In the genomic region with DNA sequence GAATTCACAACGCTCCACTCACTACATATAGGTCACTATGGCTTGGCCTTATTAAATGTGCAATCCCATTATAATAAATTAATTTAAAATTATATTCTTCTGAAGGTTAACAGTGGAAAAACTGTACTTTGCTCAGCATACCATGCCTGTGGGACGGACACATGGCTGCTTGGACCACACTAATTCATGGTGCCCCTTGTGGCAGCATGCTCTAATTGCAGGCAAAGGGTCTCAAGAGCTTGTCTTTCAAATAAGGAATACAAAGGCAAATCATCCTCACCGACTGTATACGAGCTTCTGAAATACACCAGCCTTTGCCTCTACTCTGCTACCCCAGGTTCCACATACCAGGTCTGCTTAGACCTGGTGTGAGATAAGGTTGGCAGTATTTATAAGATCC, we compare ENCODE assay signal across 11 cellular contexts. TPM values are rescaled to one million over a fixed set of nuclear protein-coding genes. Genes with fewer than 3 reads are reported as not detected.
DNase-seq lines count a peak whose midpoint lies in the region; ATAC-seq and TF ChIP-seq lines count a peak whose summit lies in the region.
"Had no signal": no experiment of that assay in that cellular context is flagged by ENCODE, and none has a peak within 500 bp of the region (broad histone marks: within the 10 kb centered on the region; RNA-seq: fewer than 3 reads in every experiment).

No MANE protein-coding gene starts in this region.

- peak; percentile 67 for TF ChIP-seq CTCF in HFFc6 (IDR thresholded peaks at IDR 0.05)

- peaks cover 11% of the 10 kb centered on the region for H3K9me3 Mint-ChIP-seq in HFFc6

- DNase-seq in COLO668 (lab: John Stamatoyannopoulos, UW; ENCODE audit: unreplicated experiment) (peak; percentile 9), HFFc6 (no peak), SK-MEL-5 (ENCODE audit: low read depth, low spot score) (peak; percentile 11), iPS-NIHi7 (ENCODE audit: extremely low spot score) (peak; percentile 50), NCI-H1417 (lab: John Stamatoyannopoulos, UW) (no peak), hepatic stellate cell (ENCODE audit: low spot score) (no peak)
- DNase-seq: GOT3, right cardiac atrium had no signal

- ATAC-seq in HG03097 (IDR thresholded peaks at IDR 0.05; ENCODE audit: low FRiP score, unreplicated experiment) = no peak
- ATAC-seq in HG03175 (IDR thresholded peaks at IDR 0.05; ENCODE audit: unreplicated experiment) = no peak
- ATAC-seq: activated T-helper 17 cell treated with anti-CD3 and anti-CD28 coated beads, Interleukin-2, amount 50 U/mL, for 72 hours; right cardiac atrium had no signal

- in situ Hi-C loops in SK-MEL-5 (cut with HindIII; ENCODE audit: low pct_unique_long_range_greater_than_20kb, low sequenced_read_pairs) = no loop called here

- peaks cover 26% of the 10 kb centered on the region for H3K27me3 Mint-ChIP-seq in HFFc6 (ENCODE audit: insufficient read depth)

- no peak overlapping the region for H3K4me3 Mint-ChIP-seq in HFFc6
- H3K4me3 Mint-ChIP-seq: activated T-helper 17 cell treated with anti-CD3 and anti-CD28 coated beads, Interleukin-2, amount 50 U/mL, for 72 hours had no signal

- H3K4me1 Mint-ChIP-seq in HFFc6 (ENCODE audit: low read depth) = no peaks in the 10 kb centered on the region

- peaks cover 9% of the 10 kb centered on the region; the same call in 1 of the 2 replicates for H3K36me3 Mint-ChIP-seq in HFFc6 (ENCODE audit: low read depth)

- H3K27ac Mint-ChIP-seq in HFFc6 = no peak overlapping the region
- H3K27ac Mint-ChIP-seq: activated T-helper 17 cell treated with anti-CD3 and anti-CD28 coated beads, Interleukin-2, amount 50 U/mL, for 72 hours had no signal

RNA-seq across cellular contexts. Expression of a gene that starts 11.7 kb away (rescaled TPM):
- under 1 TPM; 0.05 to 0.73 (median 0.30) TPM for total RNA-seq in HFFc6 (2021; fragmentation: NEBNext Ultra II Directional; extraction: Animal tissue kit (Norgen Biotek cat#: 25700))
- 0.03 and 0.77 TPM in 2 replicates for total RNA-seq in SK-MEL-5 (2014; rRNA removed; shearing (Covaris generic))
- 0.44 TPM in 1 of 2 replicates, not detected in the other for polyA plus RNA-seq in SK-MEL-5 (2015; cell fraction: cytosol; rRNA removed)
- polyA plus RNA-seq in SK-MEL-5 (2015; cell fraction: nucleus; rRNA removed) = not detected in 2 replicates

Comparison
In these comparisons a context has a peak if more than half of its experiments do, and no peak if none do; other contexts are left out.
1. DNase-seq: peak in COLO668 (single experiment), SK-MEL-5 (single experiment) and iPS-NIHi7 (single experiment); none in HFFc6 (single experiment), NCI-H1417 (0 of 3) and hepatic stellate cell (single experiment).